ENCODE assay signal across 30 cellular contexts in the genomic region with DNA sequence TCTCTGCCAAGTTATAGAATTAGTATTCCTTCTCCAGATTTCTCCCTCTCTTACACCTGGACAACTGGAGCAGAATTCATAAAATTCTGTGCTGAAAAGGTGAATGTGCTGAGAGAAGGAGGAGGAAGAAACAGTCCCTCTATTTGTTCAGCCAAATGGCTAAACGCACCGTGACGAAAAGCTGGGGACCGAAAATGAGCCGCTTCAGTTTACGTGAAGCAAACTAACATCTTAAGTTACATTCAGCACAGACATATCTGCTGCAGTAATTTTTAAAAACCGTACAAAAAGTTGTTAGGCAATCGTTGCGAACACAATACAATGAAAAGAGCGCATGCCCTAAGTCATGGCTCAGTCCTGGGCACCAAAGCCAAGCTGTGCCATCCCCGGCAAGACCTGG. TPM values are rescaled to one million over a fixed set of nuclear protein-coding genes. Genes with fewer than 3 reads are reported as not detected.
"Had no signal": no experiment of that assay in that cellular context is flagged by ENCODE, and none has a peak within 500 bp of the region (broad histone marks: within the 10 kb centered on the region; RNA-seq: fewer than 3 reads in every experiment).

No MANE protein-coding gene starts in this region.

- ATAC-seq: esophagus mucosa; heart left ventricle; left lobe of liver; natural killer cell treated with Interleukin-12 subunit alpha and Interleukin-12 subunit beta and Interleukin-15 and Interleukin-18, amount 100 ng/mL, for 72 hours; right lobe of liver; stimulated activated effector memory CD8-positive, alpha-beta T cell treated with anti-CD3 and anti-CD28 coated beads, Interleukin-12 subunit alpha, Interleukin-12 subunit beta, amount 100 ng/mL, for 72 hours; stimulated activated naive CD8-positive, alpha-beta T cell treated with anti-CD3 and anti-CD28 coated beads, Interleukin-15, Interleukin-2, amounts not matched to agents 100 U/mL and 50 U/mL, for 24 hours had no signal

- H3K9me3 ChIP-seq: heart left ventricle, prostate gland, right lobe of liver, suprapubic skin, thyroid gland, uterus had no signal

- DNase-seq: cortex of kidney; dorsolateral prefrontal cortex; effector memory CD4-positive, alpha-beta T cell; heart left ventricle; hypothalamus; islet precursor cell; mammary epithelial cell; occipital lobe; right lobe of liver; stimulated activated CD4-positive, alpha-beta T cell treated with anti-CD3 and anti-CD28 coated beads, Interleukin-4, amount 100 ng/mL, for 1 hour; stimulated activated CD8-positive, alpha-beta memory T cell treated with anti-CD3 and anti-CD28 coated beads, Interleukin-4, amount 100 ng/mL, for 48 hours; stimulated activated naive CD8-positive, alpha-beta T cell treated with anti-CD3 and anti-CD28 coated beads, Interleukin-15, Interleukin-2, amounts not matched to agents 100 U/mL and 50 U/mL, for 24 hours; thyroid gland; uterus had no signal

- H3K4me3 Mint-ChIP-seq: mesothelial cell of epicardium, type B pancreatic cell had no signal

- H3K9me3 Mint-ChIP-seq: mesothelial cell of epicardium; natural killer cell treated with Interleukin-12 subunit alpha and Interleukin-12 subunit beta and Interleukin-15 and Interleukin-18, amount 100 ng/mL, for 72 hours; stimulated activated effector memory CD8-positive, alpha-beta T cell treated with anti-CD3 and anti-CD28 coated beads, Interleukin-12 subunit alpha, Interleukin-12 subunit beta, amount 100 ng/mL, for 72 hours; type B pancreatic cell had no signal

- H3K4me3 ChIP-seq: heart left ventricle, prostate gland, right lobe of liver, suprapubic skin, thyroid gland, uterus had no signal

- H3K36me3 ChIP-seq: heart left ventricle, prostate gland, right lobe of liver, suprapubic skin, thyroid gland, uterus had no signal

- H3K36me3 Mint-ChIP-seq: mesothelial cell of epicardium; natural killer cell treated with Interleukin-12 subunit alpha and Interleukin-12 subunit beta and Interleukin-15 and Interleukin-18, amount 100 ng/mL, for 72 hours; stimulated activated effector memory CD8-positive, alpha-beta T cell treated with anti-CD3 and anti-CD28 coated beads, Interleukin-12 subunit alpha, Interleukin-12 subunit beta, amount 100 ng/mL, for 72 hours; type B pancreatic cell had no signal

- H3K27me3 ChIP-seq: dorsolateral prefrontal cortex, heart left ventricle, right lobe of liver, suprapubic skin, thyroid gland, uterus had no signal

- H3K27ac Mint-ChIP-seq: mesothelial cell of epicardium; natural killer cell treated with Interleukin-12 subunit alpha and Interleukin-12 subunit beta and Interleukin-15 and Interleukin-18, amount 100 ng/mL, for 72 hours; stimulated activated effector memory CD8-positive, alpha-beta T cell treated with anti-CD3 and anti-CD28 coated beads, Interleukin-12 subunit alpha, Interleukin-12 subunit beta, amount 100 ng/mL, for 72 hours; type B pancreatic cell had no signal

- H3K4me1 ChIP-seq: prostate gland, suprapubic skin, uterus had no signal

- H3K27ac ChIP-seq: heart left ventricle, parathyroid adenoma, prostate gland, right lobe of liver, suprapubic skin, thyroid gland, uterus had no signal

RNA-seq across cellular contexts. Expression of a gene that starts 46.5 kb away (rescaled TPM):
- total RNA-seq: dorsolateral prefrontal cortex; esophagus mucosa; fibroblast of lung; frontal cortex; glomerular endothelial cell; heart left ventricle; left lobe of liver; lower leg skin; mammary epithelial cell; mesothelial cell of epicardium; mucosa of gallbladder; myocyte; natural killer cell treated with Interleukin-12 subunit alpha and Interleukin-12 subunit beta and Interleukin-15 and Interleukin-18, amount 100 ng/mL, for 72 hours; occipital lobe; renal cortical epithelial cell; right lobe of liver; suprapubic skin; thyroid gland; uterus had no signal
- polyA plus RNA-seq: fibroblast of lung, heart left ventricle, mammary epithelial cell had no signal

RNA-seq across cellular contexts. Expression of a gene that starts 53.0 kb away (rescaled TPM):
- total RNA-seq: fibroblast of lung had no signal
- polyA plus RNA-seq: fibroblast of lung had no signal
